In the genomic region with DNA sequence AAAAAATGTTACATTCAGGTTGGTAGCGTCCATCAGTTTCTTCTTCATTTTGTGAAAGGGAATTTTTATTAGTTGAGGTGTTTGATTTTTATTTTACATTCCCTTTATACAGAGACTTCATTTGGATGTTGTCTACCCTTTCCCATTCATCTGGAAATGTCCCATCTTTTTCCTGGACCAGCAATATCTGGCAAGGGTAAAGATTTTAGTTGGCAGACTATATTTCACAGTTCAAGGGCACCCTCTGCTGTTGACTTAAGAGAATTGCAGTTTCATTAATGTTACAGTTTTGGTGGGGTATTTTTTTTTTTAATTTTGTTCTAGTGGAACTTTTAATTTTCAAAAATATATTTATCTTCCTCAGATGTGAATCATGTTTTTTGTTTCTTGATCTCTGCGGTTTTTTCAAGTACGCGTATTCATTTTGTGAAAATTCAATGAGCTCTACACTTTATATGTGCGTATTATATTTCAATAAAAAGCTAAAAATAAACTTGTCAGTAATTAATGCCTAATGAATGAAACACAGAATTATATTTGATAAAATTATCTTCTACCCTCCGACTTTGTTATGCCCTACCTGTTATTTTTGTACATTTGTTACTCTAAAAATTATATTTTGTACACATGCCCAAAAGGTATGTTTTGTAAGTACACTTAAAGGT, we compare ENCODE assay signal across 8 cellular contexts.
DNase-seq lines count a peak whose midpoint lies in the region.

No MANE protein-coding gene starts in this region.

- DNase-seq in NOMO-1 treated with DMSO at 0.1 percent for 48 hours (lab: John Stamatoyannopoulos, UW; ENCODE audit: unreplicated experiment) (peak; percentile 1), NOMO-1 treated with dmso at 0.1 percent for 144 hours (lab: John Stamatoyannopoulos, UW; ENCODE audit: unreplicated experiment) (no peak), NCI-H1694 treated with DMSO at 0.1 percent for 48 hours (lab: John Stamatoyannopoulos, UW) (peak; percentile 62), astrocyte of the hippocampus (ENCODE audit: low read depth, low spot score) (peak; percentile 66), kidney tubule cell (ENCODE audit: low spot score) (peak; percentile 55), T1000 (lab: John Stamatoyannopoulos, UW) (no peak), ureter (ENCODE audit: low spot score) (no peak)
- no peak for DNase-seq in activated naive CD4-positive, alpha-beta T cell treated with anti-CD3 and anti-CD28 coated beads, Interleukin-2, amount 50 U/mL, for 16 hours

Comparison
In these comparisons a context has a peak if more than half of its experiments do, and no peak if none do; other contexts are left out.
1. DNase-seq: peak in NOMO-1 treated with DMSO at 0.1 percent for 48 hours (single experiment), NCI-H1694 treated with DMSO at 0.1 percent for 48 hours (single experiment), astrocyte of the hippocampus (single experiment) and kidney tubule cell (single experiment); none in NOMO-1 treated with dmso at 0.1 percent for 144 hours (single experiment), T1000 (single experiment), ureter (single experiment) and activated naive CD4-positive, alpha-beta T cell treated with anti-CD3 and anti-CD28 coated beads, Interleukin-2, amount 50 U/mL, for 16 hours (single experiment).